26 cellular contexts compared by ENCODE assay signal in the genomic region with DNA sequence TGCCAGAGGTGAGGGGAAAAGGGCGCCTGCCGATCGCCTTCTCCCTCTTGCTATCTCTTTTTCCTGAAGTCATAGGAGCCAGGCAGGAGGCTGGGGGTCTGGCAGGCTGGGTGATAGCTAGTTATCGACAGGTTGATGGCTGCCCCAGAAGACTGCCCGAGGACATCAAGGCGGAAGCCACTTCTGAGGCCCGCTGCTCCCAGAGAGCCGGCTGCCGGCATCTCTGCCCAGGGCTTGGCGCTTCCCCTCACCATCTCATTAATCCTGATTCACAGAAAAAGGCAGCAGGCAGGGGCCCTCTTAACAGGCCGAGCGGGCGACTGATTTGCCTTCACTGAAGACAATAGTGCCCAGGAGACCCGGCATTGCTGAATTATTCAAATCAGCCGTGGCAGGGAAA.
"Had no signal": no experiment of that assay in that cellular context is flagged by ENCODE, and none has a peak within 500 bp of the region (broad histone marks: within the 10 kb centered on the region; RNA-seq: fewer than 3 reads in every experiment).

No MANE protein-coding gene starts in this region.

- H3K9me3 ChIP-seq: Peyer's patch, SJCRH30 had no signal

- H3K36me3 ChIP-seq: SJCRH30 had no signal

- H3K4me3 Mint-ChIP-seq: activated CD8-positive, alpha-beta T cell treated with anti-CD3 and anti-CD28 coated beads, Interleukin-2, amount 10 ng/mL, durations not matched to agents 7 days and 5 days; activated naive CD8-positive, alpha-beta T cell treated with anti-CD3 and anti-CD28 coated beads, Interleukin-2, amount 50 U/mL, for 24 hours; T-helper 17 cell; WTC11 had no signal

- H3K27me3 ChIP-seq: Peyer's patch, SJCRH30 had no signal

- H3K4me1 ChIP-seq: Peyer's patch had no signal

- H3K27me3 Mint-ChIP-seq: activated naive CD8-positive, alpha-beta T cell treated with anti-CD3 and anti-CD28 coated beads, Interleukin-2, amount 50 U/mL, for 24 hours; brain; T-helper 17 cell had no signal

- H3K9me3 Mint-ChIP-seq: activated naive CD8-positive, alpha-beta T cell treated with anti-CD3 and anti-CD28 coated beads, Interleukin-2, amount 50 U/mL, for 24 hours had no signal

- H3K4me1 Mint-ChIP-seq: T-helper 17 cell had no signal

- H3K27ac Mint-ChIP-seq: activated CD8-positive, alpha-beta T cell treated with anti-CD3 and anti-CD28 coated beads, Interleukin-2, amount 10 ng/mL, durations not matched to agents 7 days and 5 days; activated naive CD4-positive, alpha-beta T cell treated with anti-CD3 and anti-CD28 coated beads, Interleukin-2, amount 50 U/mL, for 72 hours; activated naive CD8-positive, alpha-beta T cell treated with anti-CD3 and anti-CD28 coated beads, Interleukin-2, amount 50 U/mL, for 24 hours; WTC11 had no signal

- DNase-seq: activated CD4-positive, alpha-beta T cell treated with anti-CD3 and anti-CD28 coated beads for 48 hours; activated CD4-positive, alpha-beta T cell treated with anti-CD3 and anti-CD28 coated beads, Interleukin-2, amount 50 U/mL, for 4 hours; activated CD4-positive, CD25-positive, alpha-beta regulatory T cell treated with anti-CD3 and anti-CD28 coated beads, Interleukin-2, amount 50 U/mL, for 72 hours; activated CD8-positive, alpha-beta memory T cell treated with anti-CD3 and anti-CD28 coated beads, Interleukin-2, amount 50 U/mL, for 48 hours; activated CD8-positive, alpha-beta T cell treated with anti-CD3 and anti-CD28 coated beads, Interleukin-2, amount 10 ng/mL, durations not matched to agents 7 days and 5 days; activated naive CD4-positive, alpha-beta T cell; activated naive CD8-positive, alpha-beta T cell treated with anti-CD3 and anti-CD28 coated beads, Interleukin-2, amount 50 U/mL, for 24 hours; activated T-cell treated with anti-CD3 and anti-CD28 coated beads, Interleukin-2, amount 50 U/mL, for 1 hour; amniotic stem cell; Kasumi-1; KBM-7; NCI-H1105 treated with DMSO at 0.1 percent for 48 hours; NCI-H1930; NCI-H2107; NCI-H446 treated with DMSO at 0.1 percent for 48 hours; NCI-H524 treated with DMSO at 0.1 percent for 48 hours; NCI-H82; Peyer's patch; Right ventricle myocardium superior; SJCRH30; T-helper 17 cell; T-helper 9 cell had no signal

- H3K27ac ChIP-seq: Peyer's patch, RWPE1, SJCRH30 had no signal

- H3K4me3 ChIP-seq: Peyer's patch, SJCRH30 had no signal
